ENCODE assay signal across 1 cellular context in the genomic region with DNA sequence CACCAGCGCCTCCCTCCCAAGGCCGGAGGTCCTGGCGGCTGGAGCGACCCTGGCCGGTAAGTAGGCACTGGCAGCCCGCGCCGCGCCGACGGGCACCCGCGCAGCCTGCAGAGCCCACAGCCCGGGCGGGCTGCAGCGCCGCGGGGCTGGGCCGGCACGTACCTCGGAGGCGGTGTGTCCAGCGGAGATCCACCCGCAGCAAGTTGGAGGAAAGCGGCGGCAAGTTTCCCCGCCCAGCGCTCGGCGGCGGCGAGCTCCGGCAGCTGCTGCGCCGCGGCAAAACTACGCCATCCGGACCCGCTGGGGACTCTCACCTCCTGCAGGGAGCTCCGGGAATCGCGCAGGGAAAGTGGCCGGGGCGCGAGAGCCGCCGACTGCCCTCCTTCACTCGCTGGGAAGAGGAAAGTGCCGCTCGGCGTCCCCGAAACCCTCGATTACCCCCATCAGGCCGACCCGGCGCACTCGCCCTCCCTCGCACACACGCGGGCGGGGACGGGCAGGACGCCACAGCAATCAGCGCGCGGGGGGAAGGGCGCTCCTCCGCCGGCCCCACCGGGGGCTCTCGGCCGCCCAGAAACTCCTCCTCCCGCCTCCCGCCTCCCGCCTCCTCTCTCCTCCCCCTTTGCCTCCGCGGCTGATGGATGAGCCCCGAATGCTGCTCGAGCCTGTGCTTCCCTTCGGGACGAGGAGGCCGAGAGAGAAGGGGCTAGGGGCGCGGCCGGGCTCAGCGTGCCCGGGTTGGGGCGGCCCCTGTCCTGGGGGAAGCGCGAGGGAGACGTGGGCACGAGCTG.
A peak's percentile ranks its signal among the peaks of the same experiment; 100 is the strongest.
TF ChIP-seq lines count a peak whose summit lies in the region.

A gene (minus strand): TSS at position 436 of the 791 bp plus-strand sequence. CDS start 24,620 bp downstream, outside the sequence.

TF ChIP-seq in HepG2, 621 proteins besides CTCF, POLR2A, EP300 and RAD21 (continued from another document and continues in another):
- TF ChIP-seq, protein P1, sequence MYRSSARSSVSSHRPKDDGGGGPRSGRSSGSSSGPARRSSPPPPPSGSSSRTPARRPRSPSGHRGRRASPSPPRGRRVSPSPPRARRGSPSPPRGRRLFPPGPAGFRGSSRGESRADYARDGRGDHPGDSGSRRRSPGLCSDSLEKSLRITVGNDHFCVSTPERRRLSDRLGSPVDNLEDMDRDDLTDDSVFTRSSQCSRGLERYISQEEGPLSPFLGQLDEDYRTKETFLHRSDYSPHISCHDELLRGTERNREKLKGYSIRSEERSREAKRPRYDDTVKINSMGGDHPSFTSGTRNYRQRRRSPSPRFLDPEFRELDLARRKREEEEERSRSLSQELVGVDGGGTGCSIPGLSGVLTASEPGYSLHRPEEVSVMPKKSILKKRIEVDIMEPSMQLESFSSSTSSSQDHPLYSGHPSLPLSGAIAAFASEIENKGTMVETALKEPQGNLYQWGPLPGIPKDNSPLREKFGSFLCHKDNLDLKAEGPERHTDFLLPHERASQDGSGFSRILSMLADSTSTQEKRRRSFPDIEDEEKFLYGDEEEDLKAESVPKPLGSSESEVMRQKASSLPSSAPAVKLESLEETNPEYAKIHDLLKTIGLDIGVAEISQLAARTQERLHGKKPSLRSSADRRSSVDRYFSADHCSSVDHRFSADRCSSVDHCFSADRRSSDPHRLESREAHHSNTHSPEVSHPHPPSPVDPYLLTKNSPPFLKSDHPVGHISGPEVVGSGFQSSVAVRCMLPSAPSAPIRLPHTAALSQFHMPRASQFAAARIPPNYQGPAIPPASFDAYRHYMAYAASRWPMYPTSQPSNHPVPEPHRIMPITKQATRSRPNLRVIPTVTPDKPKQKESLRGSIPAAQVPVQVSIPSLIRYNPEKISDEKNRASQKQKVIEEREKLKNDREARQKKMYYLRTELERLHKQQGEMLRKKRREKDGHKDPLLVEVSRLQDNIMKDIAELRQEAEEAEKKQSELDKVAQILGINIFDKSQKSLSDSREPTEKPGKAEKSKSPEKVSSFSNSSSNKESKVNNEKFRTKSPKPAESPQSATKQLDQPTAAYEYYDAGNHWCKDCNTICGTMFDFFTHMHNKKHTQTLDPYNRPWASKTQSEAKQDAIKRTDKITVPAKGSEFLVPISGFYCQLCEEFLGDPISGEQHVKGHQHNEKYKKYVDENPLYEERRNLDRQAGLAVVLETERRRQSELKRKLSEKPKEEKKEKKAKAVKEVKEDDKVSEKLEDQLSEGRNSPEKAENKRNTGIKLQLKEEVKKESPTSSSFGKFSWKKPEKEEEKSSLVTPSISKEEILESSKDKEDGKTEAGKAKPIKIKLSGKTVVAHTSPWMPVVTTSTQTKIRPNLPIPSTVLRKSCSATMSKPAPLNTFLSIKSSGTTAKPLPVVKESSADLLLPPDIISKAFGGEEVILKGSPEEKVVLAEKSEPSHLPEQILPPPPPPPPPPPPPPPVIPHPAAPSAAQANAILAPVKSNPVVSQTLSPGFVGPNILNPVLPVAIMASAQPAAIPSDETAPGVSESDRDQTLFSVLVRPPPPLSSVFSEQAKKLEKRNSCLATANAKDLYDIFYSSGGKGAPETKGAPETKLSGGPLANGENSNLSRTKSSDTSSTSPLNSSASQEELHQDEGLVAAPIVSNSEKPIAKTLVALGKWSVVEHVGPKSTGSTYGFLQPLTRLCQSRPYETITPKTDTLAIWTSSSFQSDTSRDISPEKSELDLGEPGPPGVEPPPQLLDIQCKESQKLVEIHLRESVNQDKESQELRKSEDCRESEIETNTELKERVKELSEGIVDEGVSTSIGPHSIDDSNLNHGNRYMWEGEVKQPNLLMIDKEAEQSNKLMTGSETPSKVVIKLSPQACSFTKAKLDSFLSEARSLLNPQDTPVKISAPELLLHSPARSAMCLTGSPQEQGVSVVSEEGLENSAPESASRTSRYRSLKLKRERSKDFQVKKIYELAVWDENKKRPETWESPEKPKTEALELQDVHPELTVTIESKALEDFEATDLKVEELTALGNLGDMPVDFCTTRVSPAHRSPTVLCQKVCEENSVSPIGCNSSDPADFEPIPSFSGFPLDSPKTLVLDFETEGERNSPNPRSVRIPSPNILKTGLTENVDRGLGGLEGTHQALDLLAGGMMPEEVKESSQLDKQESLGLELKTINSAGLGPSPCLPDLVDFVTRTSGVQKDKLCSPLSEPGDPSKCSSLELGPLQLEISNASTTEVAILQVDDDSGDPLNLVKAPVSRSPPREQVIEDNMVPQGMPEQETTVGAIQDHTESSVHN (CRISPR knock-in tag; IDR thresholded peaks at IDR 0.05), result no peak
- no peak for TF ChIP-seq SP1 (IDR thresholded peaks at IDR 0.05)
- TF ChIP-seq SP1 (CRISPR knock-in tag; IDR thresholded peaks at IDR 0.05), result peak; percentile 82
- TF ChIP-seq NFE2 (CRISPR knock-in tag; IDR thresholded peaks at IDR 0.05), result no peak
- no peak for TF ChIP-seq GPN1 (CRISPR knock-in tag; IDR thresholded peaks at IDR 0.05; ENCODE audit: borderline replicate concordance)
- peak; percentile 53; the same call in 1 of the 2 replicates for TF ChIP-seq ZNF891 (CRISPR knock-in tag; IDR thresholded peaks at IDR 0.05)
- no peak for TF ChIP-seq SIN3B (IDR thresholded peaks at IDR 0.05; ENCODE audit: low read length)
- TF ChIP-seq, protein P2, sequence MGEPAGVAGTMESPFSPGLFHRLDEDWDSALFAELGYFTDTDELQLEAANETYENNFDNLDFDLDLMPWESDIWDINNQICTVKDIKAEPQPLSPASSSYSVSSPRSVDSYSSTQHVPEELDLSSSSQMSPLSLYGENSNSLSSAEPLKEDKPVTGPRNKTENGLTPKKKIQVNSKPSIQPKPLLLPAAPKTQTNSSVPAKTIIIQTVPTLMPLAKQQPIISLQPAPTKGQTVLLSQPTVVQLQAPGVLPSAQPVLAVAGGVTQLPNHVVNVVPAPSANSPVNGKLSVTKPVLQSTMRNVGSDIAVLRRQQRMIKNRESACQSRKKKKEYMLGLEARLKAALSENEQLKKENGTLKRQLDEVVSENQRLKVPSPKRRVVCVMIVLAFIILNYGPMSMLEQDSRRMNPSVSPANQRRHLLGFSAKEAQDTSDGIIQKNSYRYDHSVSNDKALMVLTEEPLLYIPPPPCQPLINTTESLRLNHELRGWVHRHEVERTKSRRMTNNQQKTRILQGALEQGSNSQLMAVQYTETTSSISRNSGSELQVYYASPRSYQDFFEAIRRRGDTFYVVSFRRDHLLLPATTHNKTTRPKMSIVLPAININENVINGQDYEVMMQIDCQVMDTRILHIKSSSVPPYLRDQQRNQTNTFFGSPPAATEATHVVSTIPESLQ (CRISPR knock-in tag; conservative IDR thresholded peaks at IDR 0.05), result no peak
- TF ChIP-seq, protein P3, sequence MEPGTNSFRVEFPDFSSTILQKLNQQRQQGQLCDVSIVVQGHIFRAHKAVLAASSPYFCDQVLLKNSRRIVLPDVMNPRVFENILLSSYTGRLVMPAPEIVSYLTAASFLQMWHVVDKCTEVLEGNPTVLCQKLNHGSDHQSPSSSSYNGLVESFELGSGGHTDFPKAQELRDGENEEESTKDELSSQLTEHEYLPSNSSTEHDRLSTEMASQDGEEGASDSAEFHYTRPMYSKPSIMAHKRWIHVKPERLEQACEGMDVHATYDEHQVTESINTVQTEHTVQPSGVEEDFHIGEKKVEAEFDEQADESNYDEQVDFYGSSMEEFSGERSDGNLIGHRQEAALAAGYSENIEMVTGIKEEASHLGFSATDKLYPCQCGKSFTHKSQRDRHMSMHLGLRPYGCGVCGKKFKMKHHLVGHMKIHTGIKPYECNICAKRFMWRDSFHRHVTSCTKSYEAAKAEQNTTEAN (CRISPR knock-in tag; conservative IDR thresholded peaks at IDR 0.05), result no peak
- no peak for TF ChIP-seq ARNT (IDR thresholded peaks at IDR 0.05)
- peak; percentile 95 for TF ChIP-seq ZNF746 (CRISPR knock-in tag; IDR thresholded peaks at IDR 0.05)
- TF ChIP-seq ZKSCAN1 (IDR thresholded peaks at IDR 0.05; ENCODE audit: low read length), result no peak
- TF ChIP-seq KLF13 (CRISPR knock-in tag; IDR thresholded peaks at IDR 0.05), result no peak
- TF ChIP-seq NR2F2 (IDR thresholded peaks at IDR 0.05; ENCODE audit: borderline replicate concordance, low read depth), result no peak
- no peak for TF ChIP-seq RFX5 (IDR thresholded peaks at IDR 0.05; ENCODE audit: low read depth, low read length)
- no peak for TF ChIP-seq HNF4A (CRISPR knock-in tag; IDR thresholded peaks at IDR 0.05)
- 0 out of 2 replicates have a peak, but pooled peaks have one; percentile 1 for TF ChIP-seq ZBTB8A (CRISPR knock-in tag; IDR thresholded peaks at IDR 0.05; ENCODE audit: borderline replicate concordance, low read depth)
- TF ChIP-seq ELF1 (CRISPR knock-in tag; IDR thresholded peaks at IDR 0.05), result no peak
- TF ChIP-seq KLF16 (CRISPR knock-in tag; IDR thresholded peaks at IDR 0.05), result peak in 1 of 2 experiments; percentile 55; a peak in 1 of 4 replicates
- TF ChIP-seq, protein P4, sequence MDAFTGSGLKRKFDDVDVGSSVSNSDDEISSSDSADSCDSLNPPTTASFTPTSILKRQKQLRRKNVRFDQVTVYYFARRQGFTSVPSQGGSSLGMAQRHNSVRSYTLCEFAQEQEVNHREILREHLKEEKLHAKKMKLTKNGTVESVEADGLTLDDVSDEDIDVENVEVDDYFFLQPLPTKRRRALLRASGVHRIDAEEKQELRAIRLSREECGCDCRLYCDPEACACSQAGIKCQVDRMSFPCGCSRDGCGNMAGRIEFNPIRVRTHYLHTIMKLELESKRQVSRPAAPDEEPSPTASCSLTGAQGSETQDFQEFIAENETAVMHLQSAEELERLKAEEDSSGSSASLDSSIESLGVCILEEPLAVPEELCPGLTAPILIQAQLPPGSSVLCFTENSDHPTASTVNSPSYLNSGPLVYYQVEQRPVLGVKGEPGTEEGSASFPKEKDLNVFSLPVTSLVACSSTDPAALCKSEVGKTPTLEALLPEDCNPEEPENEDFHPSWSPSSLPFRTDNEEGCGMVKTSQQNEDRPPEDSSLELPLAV (CRISPR knock-in tag; conservative IDR thresholded peaks at IDR 0.05; ENCODE audit: low read depth), result no peak
- no peak; the same call in 1 of the 2 replicates for TF ChIP-seq ZNF292 (CRISPR knock-in tag; IDR thresholded peaks at IDR 0.05; ENCODE audit: borderline replicate concordance, low read depth)
- TF ChIP-seq SMAD9 (CRISPR knock-in tag; IDR thresholded peaks at IDR 0.05), result 0 out of 2 replicates have a peak, but pooled peaks have one; percentile 60
- no peak for TF ChIP-seq MAFK (conservative IDR thresholded peaks at IDR 0.05 in 1 of 2, IDR thresholded peaks at IDR 0.05 in 1 of 2; ENCODE audit: low read length in 2 of 2)
- TF ChIP-seq, protein P5, sequence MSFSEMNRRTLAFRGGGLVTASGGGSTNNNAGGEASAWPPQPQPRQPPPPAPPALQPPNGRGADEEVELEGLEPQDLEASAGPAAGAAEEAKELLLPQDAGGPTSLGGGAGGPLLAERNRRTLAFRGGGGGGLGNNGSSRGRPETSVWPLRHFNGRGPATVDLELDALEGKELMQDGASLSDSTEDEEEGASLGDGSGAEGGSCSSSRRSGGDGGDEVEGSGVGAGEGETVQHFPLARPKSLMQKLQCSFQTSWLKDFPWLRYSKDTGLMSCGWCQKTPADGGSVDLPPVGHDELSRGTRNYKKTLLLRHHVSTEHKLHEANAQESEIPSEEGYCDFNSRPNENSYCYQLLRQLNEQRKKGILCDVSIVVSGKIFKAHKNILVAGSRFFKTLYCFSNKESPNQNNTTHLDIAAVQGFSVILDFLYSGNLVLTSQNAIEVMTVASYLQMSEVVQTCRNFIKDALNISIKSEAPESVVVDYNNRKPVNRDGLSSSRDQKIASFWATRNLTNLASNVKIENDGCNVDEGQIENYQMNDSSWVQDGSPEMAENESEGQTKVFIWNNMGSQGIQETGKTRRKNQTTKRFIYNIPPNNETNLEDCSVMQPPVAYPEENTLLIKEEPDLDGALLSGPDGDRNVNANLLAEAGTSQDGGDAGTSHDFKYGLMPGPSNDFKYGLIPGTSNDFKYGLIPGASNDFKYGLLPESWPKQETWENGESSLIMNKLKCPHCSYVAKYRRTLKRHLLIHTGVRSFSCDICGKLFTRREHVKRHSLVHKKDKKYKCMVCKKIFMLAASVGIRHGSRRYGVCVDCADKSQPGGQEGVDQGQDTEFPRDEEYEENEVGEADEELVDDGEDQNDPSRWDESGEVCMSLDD (CRISPR knock-in tag; IDR thresholded peaks at IDR 0.05; ENCODE audit: borderline replicate concordance), result no peak
- TF ChIP-seq PAF1 (CRISPR knock-in tag; IDR thresholded peaks at IDR 0.05), result no peak
- TF ChIP-seq, protein P6, sequence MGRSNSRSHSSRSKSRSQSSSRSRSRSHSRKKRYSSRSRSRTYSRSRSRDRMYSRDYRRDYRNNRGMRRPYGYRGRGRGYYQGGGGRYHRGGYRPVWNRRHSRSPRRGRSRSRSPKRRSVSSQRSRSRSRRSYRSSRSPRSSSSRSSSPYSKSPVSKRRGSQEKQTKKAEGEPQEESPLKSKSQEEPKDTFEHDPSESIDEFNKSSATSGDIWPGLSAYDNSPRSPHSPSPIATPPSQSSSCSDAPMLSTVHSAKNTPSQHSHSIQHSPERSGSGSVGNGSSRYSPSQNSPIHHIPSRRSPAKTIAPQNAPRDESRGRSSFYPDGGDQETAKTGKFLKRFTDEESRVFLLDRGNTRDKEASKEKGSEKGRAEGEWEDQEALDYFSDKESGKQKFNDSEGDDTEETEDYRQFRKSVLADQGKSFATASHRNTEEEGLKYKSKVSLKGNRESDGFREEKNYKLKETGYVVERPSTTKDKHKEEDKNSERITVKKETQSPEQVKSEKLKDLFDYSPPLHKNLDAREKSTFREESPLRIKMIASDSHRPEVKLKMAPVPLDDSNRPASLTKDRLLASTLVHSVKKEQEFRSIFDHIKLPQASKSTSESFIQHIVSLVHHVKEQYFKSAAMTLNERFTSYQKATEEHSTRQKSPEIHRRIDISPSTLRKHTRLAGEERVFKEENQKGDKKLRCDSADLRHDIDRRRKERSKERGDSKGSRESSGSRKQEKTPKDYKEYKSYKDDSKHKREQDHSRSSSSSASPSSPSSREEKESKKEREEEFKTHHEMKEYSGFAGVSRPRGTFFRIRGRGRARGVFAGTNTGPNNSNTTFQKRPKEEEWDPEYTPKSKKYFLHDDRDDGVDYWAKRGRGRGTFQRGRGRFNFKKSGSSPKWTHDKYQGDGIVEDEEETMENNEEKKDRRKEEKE (IDR thresholded peaks at IDR 0.05), result no peak
- no peak for TF ChIP-seq MBD4 (IDR thresholded peaks at IDR 0.05; ENCODE audit: borderline replicate concordance, low read length)
- TF ChIP-seq DNMT1 (CRISPR knock-in tag; IDR thresholded peaks at IDR 0.05), result no peak
- no peak for TF ChIP-seq PAX8 (CRISPR knock-in tag; IDR thresholded peaks at IDR 0.05; ENCODE audit: borderline replicate concordance)
- TF ChIP-seq, protein P7, sequence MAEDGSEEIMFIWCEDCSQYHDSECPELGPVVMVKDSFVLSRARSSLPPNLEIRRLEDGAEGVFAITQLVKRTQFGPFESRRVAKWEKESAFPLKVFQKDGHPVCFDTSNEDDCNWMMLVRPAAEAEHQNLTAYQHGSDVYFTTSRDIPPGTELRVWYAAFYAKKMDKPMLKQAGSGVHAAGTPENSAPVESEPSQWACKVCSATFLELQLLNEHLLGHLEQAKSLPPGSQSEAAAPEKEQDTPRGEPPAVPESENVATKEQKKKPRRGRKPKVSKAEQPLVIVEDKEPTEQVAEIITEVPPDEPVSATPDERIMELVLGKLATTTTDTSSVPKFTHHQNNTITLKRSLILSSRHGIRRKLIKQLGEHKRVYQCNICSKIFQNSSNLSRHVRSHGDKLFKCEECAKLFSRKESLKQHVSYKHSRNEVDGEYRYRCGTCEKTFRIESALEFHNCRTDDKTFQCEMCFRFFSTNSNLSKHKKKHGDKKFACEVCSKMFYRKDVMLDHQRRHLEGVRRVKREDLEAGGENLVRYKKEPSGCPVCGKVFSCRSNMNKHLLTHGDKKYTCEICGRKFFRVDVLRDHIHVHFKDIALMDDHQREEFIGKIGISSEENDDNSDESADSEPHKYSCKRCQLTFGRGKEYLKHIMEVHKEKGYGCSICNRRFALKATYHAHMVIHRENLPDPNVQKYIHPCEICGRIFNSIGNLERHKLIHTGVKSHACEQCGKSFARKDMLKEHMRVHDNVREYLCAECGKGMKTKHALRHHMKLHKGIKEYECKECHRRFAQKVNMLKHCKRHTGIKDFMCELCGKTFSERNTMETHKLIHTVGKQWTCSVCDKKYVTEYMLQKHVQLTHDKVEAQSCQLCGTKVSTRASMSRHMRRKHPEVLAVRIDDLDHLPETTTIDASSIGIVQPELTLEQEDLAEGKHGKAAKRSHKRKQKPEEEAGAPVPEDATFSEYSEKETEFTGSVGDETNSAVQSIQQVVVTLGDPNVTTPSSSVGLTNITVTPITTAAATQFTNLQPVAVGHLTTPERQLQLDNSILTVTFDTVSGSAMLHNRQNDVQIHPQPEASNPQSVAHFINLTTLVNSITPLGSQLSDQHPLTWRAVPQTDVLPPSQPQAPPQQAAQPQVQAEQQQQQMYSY (CRISPR knock-in tag; IDR thresholded peaks at IDR 0.05), result no peak
